In genomic region chr2:25342372-25343186, GRCh38 we compare ENCODE assay signal across 8 cellular contexts.
DNase-seq lines count a peak whose midpoint lies in the region; ATAC-seq and TF ChIP-seq lines count a peak whose summit lies in the region.

No MANE protein-coding gene starts in this region.

- H3K9me2 ChIP-seq in DOHH2 (replicated peaks; ENCODE audit: control insufficient read depth, low read length): no peaks in the 10 kb centered on the region

- no peaks in the 10 kb centered on the region for H3K36me3 ChIP-seq in DOHH2 (ENCODE audit: control insufficient read depth, low read length)

- H3K4me3 Mint-ChIP-seq in nephron progenitor cell: peak overlapping the region; percentile 73
- H3K4me3 Mint-ChIP-seq in stimulated activated naive CD8-positive, alpha-beta T cell treated with anti-CD3 and anti-CD28 coated beads, Interleukin-15, amount 100 ng/mL, for 72 hours: peak overlapping the region; percentile 86 to 93

- H3K27ac ChIP-seq in DOHH2 (ENCODE audit: low read depth, low read length): no peak overlapping the region

- in situ Hi-C loops in KBM-7 (cut with MboI; ENCODE audit: low pct_unique_long_range_greater_than_20kb, low sequenced_read_pairs): no loop called here

- no peaks in the 10 kb centered on the region; the same call in 1 of the 2 replicates for H4K20me1 ChIP-seq in DOHH2 (ENCODE audit: control insufficient read depth, insufficient read depth, low read depth, low read length)

- ATAC-seq in GM21619 (IDR thresholded peaks at IDR 0.05; ENCODE audit: unreplicated experiment): peak; percentile 71
- peak; percentile 83 for ATAC-seq in stimulated activated naive CD8-positive, alpha-beta T cell treated with anti-CD3 and anti-CD28 coated beads, Interleukin-15, amount 100 ng/mL, for 72 hours

- H3K27ac Mint-ChIP-seq in nephron progenitor cell: no peak overlapping the region
- H3K27ac Mint-ChIP-seq in stimulated activated naive CD8-positive, alpha-beta T cell treated with anti-CD3 and anti-CD28 coated beads, Interleukin-15, amount 100 ng/mL, for 72 hours: peak overlapping the region; percentile 89 to 94

- H3K9me3 ChIP-seq in DOHH2 (ENCODE audit: control insufficient read depth, insufficient read depth, low read length): no peaks in the 10 kb centered on the region

- TF ChIP-seq CTCF in DOHH2 (IDR thresholded peaks at IDR 0.05; ENCODE audit: low read depth, low read length, poor library complexity, severe bottlenecking): peak; percentile 84
- peak; percentile 89 for TF ChIP-seq CTCF in foreskin fibroblast (IDR thresholded peaks at IDR 0.05; ENCODE audit: low read depth, low read length)
- TF ChIP-seq CTCF in nephron progenitor cell (IDR thresholded peaks at IDR 0.05): peak; percentile 94

- DNase-seq in KBM-7 (peak; percentile 92), RPMI8226 (peak; percentile 90), activated gamma-delta T cell (lab: John Stamatoyannopoulos, UW) (peak; percentile 71), foreskin fibroblast (peak; percentile 71 to 92), nephron progenitor cell (peak; percentile 92)
- peak; percentile 89 to 90 for DNase-seq in stimulated activated naive CD8-positive, alpha-beta T cell treated with anti-CD3 and anti-CD28 coated beads, Interleukin-15, amount 100 ng/mL, for 72 hours

- no peaks in the 10 kb centered on the region for H3K9me3 Mint-ChIP-seq in nephron progenitor cell
- H3K9me3 Mint-ChIP-seq in stimulated activated naive CD8-positive, alpha-beta T cell treated with anti-CD3 and anti-CD28 coated beads, Interleukin-15, amount 100 ng/mL, for 72 hours: no peaks in the 10 kb centered on the region

- no peaks in the 10 kb centered on the region for H3K79me2 ChIP-seq in DOHH2 (ENCODE audit: control insufficient read depth, low read length)

- H3K36me3 Mint-ChIP-seq in nephron progenitor cell (ENCODE audit: low read depth): no peaks in the 10 kb centered on the region

- H3K4me2 ChIP-seq in DOHH2 (ENCODE audit: low read length): peak overlapping the region; percentile 80

- peaks cover 28% of the 10 kb centered on the region for H3K4me1 Mint-ChIP-seq in nephron progenitor cell
- H3K4me1 Mint-ChIP-seq in stimulated activated naive CD8-positive, alpha-beta T cell treated with anti-CD3 and anti-CD28 coated beads, Interleukin-15, amount 100 ng/mL, for 72 hours: peaks cover 58% of the 10 kb centered on the region

- peaks cover 9% of the 10 kb centered on the region for H3K4me1 ChIP-seq in DOHH2 (ENCODE audit: control insufficient read depth, low read length)

- peak overlapping the region; percentile 77 for H3K4me3 ChIP-seq in DOHH2 (ENCODE audit: low read length)
- H3K4me3 ChIP-seq in foreskin fibroblast (ENCODE audit: low read depth in 1 of 2, low read length in 2 of 2): peak overlapping the region; percentile 43 to 53

- H3F3A ChIP-seq in DOHH2 (ENCODE audit: control insufficient read depth, insufficient read depth): no peaks in the 10 kb centered on the region

- H3K27me3 ChIP-seq in DOHH2 (ENCODE audit: control insufficient read depth, low read length): peaks cover 4% of the 10 kb centered on the region; the same call in 1 of the 2 replicates

- H3K27me3 Mint-ChIP-seq in nephron progenitor cell (ENCODE audit: low read depth, poor library complexity): peaks cover 32% of the 10 kb centered on the region
- H3K27me3 Mint-ChIP-seq in stimulated activated naive CD8-positive, alpha-beta T cell treated with anti-CD3 and anti-CD28 coated beads, Interleukin-15, amount 100 ng/mL, for 72 hours: no peaks in the 10 kb centered on the region
